In the genomic region with DNA sequence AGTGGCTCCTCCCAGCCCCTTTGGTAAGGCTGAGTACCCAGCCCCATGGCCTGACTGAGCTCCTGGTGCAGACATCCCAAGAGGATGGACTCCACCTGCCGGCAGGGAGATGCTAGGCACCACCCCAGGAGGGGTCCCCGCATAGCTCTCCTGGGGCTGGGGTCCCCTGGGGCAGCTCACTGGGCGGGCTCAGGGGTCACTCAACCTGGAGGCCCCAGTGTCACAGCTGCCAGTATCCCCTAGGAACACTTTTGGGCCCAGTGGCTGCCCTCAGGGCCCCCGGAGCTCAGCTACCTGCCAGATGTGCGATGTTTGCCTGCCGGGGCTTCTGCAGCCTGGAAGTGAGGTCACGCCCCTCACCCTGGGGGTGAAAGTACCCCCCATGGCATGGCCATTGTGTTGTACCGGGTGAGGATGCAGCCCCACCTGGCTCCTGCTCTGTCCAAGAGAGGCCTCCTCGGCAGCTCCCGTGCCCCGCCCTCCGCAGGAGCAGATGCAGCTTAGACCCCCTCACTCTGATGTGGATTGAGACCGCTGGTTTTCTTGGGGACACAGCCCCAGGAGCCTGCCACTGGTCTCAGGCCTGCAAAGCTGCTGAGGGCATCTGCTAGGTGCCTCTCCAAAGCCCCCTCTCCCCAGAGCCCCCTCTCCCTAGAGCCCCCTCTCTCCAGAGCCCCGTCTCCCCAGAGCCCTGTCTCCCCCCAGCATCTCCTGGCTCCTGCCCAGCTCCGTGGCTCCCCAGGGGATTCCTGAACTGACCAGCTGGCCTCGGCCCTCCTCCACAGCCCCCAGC, we compare ENCODE assay signal across 1 cellular context.
TF ChIP-seq lines count a peak whose summit lies in the region.

No MANE protein-coding gene starts in this region.

TF ChIP-seq in HepG2, 621 proteins besides CTCF, POLR2A, EP300 and RAD21:
- TF ChIP-seq STAG1 (CRISPR knock-in tag; IDR thresholded peaks at IDR 0.05) (peak; percentile 29), SMYD3 (CRISPR knock-in tag; IDR thresholded peaks at IDR 0.05) (no peak), HNRNPLL (IDR thresholded peaks at IDR 0.05; ENCODE audit: low read depth, low read length, poor library complexity, severe bottlenecking) (peak; percentile 17)
